ENCODE assay signal across 10 cellular contexts in the genomic region with DNA sequence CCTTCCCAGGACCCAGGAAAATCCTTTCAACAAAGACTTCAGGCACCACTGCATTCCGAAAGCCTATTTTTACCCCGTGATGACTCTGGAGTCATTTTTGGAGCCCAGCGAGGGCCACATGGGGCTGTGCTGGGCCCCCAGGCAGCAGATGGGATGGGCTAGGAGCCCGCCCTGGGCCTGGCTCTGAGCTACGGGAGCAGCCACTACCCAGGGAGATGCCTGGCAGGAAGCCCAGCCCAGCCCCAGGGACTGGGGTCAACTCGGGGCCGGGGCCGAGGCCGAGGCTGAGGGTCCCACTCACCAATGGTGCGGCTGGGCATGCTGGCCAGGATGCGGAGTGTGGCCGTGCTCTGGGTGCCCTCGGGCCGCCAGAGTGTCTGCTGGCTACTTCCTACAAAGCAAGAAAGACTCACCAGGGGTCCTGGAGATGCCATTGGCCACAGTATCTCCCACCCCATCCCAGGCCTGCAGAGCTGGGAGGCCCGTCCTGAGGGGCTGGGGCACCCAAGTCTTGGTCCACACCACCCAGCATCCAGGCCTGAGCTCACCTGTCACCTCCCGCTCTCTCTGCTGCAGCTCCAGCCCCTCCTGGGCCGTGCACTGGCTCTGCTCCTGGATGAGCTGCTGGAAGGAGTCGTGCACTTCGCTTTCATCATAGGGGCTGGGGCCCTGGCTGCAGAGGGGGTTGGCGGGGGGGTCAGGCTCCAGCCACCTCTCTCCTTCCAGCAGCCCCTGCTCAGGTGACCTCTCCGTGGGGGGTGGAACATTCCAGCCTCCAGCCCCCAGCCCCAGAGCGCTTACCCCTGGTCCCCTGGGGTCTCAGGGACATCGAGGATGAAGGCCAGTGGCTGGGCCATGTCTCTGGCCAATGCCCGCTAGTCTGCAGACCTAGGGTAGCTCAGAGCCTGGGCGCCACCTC. TPM values are rescaled to one million over a fixed set of nuclear protein-coding genes. Genes with fewer than 3 reads are reported as not detected.
A peak's percentile ranks its signal among the peaks of the same experiment; 100 is the strongest.
DNase-seq lines count a peak whose midpoint lies in the region; ATAC-seq, FAIRE-seq and TF ChIP-seq lines count a peak whose summit lies in the region.
"Had no signal": no experiment of that assay in that cellular context is flagged by ENCODE, and none has a peak within 500 bp of the region (broad histone marks: within the 10 kb centered on the region; RNA-seq: fewer than 3 reads in every experiment).

No MANE protein-coding gene starts in this region.

- no peaks in the 10 kb centered on the region; the same call in 1 of the 2 replicates for H4K20me1 ChIP-seq in K562 (replicated peaks; ENCODE audit: control insufficient read depth, insufficient read depth, low read length)

- no peak for TF ChIP-seq POLR2A in K562 (conservative IDR thresholded peaks at IDR 0.05)

- whole genome bisulfite sequencing in K562 (ENCODE audit: insufficient coverage, low coverage, missing lambda C conversion rate) = 87% methylated on average over 19 of the region's 25 CpGs

- no peaks in the 10 kb centered on the region for H3K9me3 ChIP-seq in CD4-positive, alpha-beta memory T cell (ENCODE audit: control insufficient read depth in 1 of 2, low read length in 2 of 2)
- H3K9me3 ChIP-seq in KOPT-K1 (ENCODE audit: insufficient read depth, low read length, poor library complexity, severe bottlenecking) (no peaks in the 10 kb centered on the region), K562 (replicated peaks; ENCODE audit: control insufficient read depth, insufficient read depth, low read depth, low read length) (no peaks in the 10 kb centered on the region)

- DNase-seq in CD4-positive, alpha-beta memory T cell = peak in 1 of 5 donors; percentile 33
- peak in 1 of 4 experiments; percentile 10 for DNase-seq in K562 (ENCODE audit: extremely low read depth in 1 of 4, low spot score in 3 of 4)

- peaks cover 28 to 88% (median 48%) of the 10 kb centered on the region in 4 donors for H3K4me1 Mint-ChIP-seq in CD4-positive, alpha-beta memory T cell
- peaks cover 27% of the 10 kb centered on the region for H3K4me1 Mint-ChIP-seq in nephron

- no peaks in the 10 kb centered on the region for H3K9me1 ChIP-seq in K562 (ENCODE audit: control insufficient read depth, insufficient read depth, low read length)

- BruUV-seq in K562 (replicated peaks; lab: Mats Ljungman, UMichigan) = no TSS peak

- peaks cover 32 to 62% of the 10 kb centered on the region in 2 donors for H3K36me3 Mint-ChIP-seq in CD4-positive, alpha-beta memory T cell
- H3K36me3 Mint-ChIP-seq in nephron (ENCODE audit: low read depth) = peaks cover 12% of the 10 kb centered on the region

- peaks cover 89% of the 10 kb centered on the region for H3K79me2 ChIP-seq in K562 (ENCODE audit: control insufficient read depth, insufficient read depth, low read length)

- H3K4me3 Mint-ChIP-seq in CD4-positive, alpha-beta memory T cell = peak overlapping the region; percentile 90 to 98 (median 95)
- H3K4me3 Mint-ChIP-seq in nephron = peak overlapping the region in 1 of 3 experiments; percentile 63

- H3K36me3 ChIP-seq in CD4-positive, alpha-beta memory T cell (ENCODE audit: insufficient read depth, low read length) = peaks cover 43% of the 10 kb centered on the region
- H3K36me3 ChIP-seq in KOPT-K1 (ENCODE audit: insufficient read depth, low read length) = peaks cover 36% of the 10 kb centered on the region
- H3K36me3 ChIP-seq in K562 (ENCODE audit: control insufficient read depth, insufficient read depth, low read length) = peaks cover 59% of the 10 kb centered on the region

- TF ChIP-seq EP300 in K562 (IDR thresholded peaks at IDR 0.05; ENCODE audit: low read length) = no peak

- H3K4me1 ChIP-seq in CD4-positive, alpha-beta memory T cell (ENCODE audit: insufficient read depth, low read length) = peaks cover 76% of the 10 kb centered on the region
- H3K4me1 ChIP-seq in K562 (replicated peaks in 1 of 2; ENCODE audit: control insufficient read depth in 2 of 2, insufficient read depth in 2 of 2, low read length in 2 of 2) = peaks cover 29 to 85% of the 10 kb centered on the region in 2 experiments

- H3K9me3 Mint-ChIP-seq in CD4-positive, alpha-beta memory T cell = peaks cover 0 to 9% (median 0%) of the 10 kb centered on the region in 8 donors
- H3K9me3 Mint-ChIP-seq in nephron = no peaks in the 10 kb centered on the region

- ATAC-seq in K562 (no peak), GM18909 (IDR thresholded peaks at IDR 0.05; ENCODE audit: poor library complexity, unreplicated experiment) (no peak), HG02623 (IDR thresholded peaks at IDR 0.05; ENCODE audit: unreplicated experiment) (no peak), GM19035 (IDR thresholded peaks at IDR 0.05; ENCODE audit: unreplicated experiment) (no peak), GM21619 (IDR thresholded peaks at IDR 0.05; ENCODE audit: unreplicated experiment) (no peak)

- peak overlapping the region; percentile 81 for H3K27ac ChIP-seq in CD4-positive, alpha-beta memory T cell (ENCODE audit: low read depth, low read length)
- H3K27ac ChIP-seq in KOPT-K1 (ENCODE audit: low read depth, low read length, poor library complexity, severe bottlenecking) (peak overlapping the region; percentile 97), K562 (ENCODE audit: extremely low read depth, low read depth, low read length) (peak overlapping the region; percentile 81)

- peak overlapping the region; percentile 72 to 95 (median 84) for H3K27ac Mint-ChIP-seq in CD4-positive, alpha-beta memory T cell
- H3K27ac Mint-ChIP-seq in nephron = peak overlapping the region in 2 of 3 experiments; percentile 20 to 25

- H3K4me3 ChIP-seq in CD4-positive, alpha-beta memory T cell (ENCODE audit: low read length in 2 of 2) = peak overlapping the region; percentile 78 to 97
- peak overlapping the region; percentile 98; the same call in 1 of the 2 replicates for H3K4me3 ChIP-seq in K562

- peak overlapping the region; percentile 82 to 95; a peak in 3 of 4 replicates for H3K9ac ChIP-seq in K562 (ENCODE audit: insufficient read depth in 1 of 2, low read depth in 2 of 2, low read length in 2 of 2)

- CTCF ChIA-PET in CD4-positive, alpha-beta memory T cell (lab: Charles Lee; ENCODE audit: partially characterized antibody) = interaction anchor here (1.1 to 11.0 kb wide), 4 partner anchors 10 to 50 kb away, joined by 3 to 121 read pairs (median 16); no protein-coding TSS in a partner anchor
- CTCF ChIA-PET in K562 (lab: Yijun Ruan, JAX; ENCODE audit: low intra/inter-chr PET ratio) = no interaction called here

- in situ Hi-C loops in K562 (cut with MboI) = no loop called here

- peak overlapping the region; percentile 81 for H3K4me2 ChIP-seq in K562 (ENCODE audit: insufficient read depth, low read length)

- POLR2A ChIA-PET in CD4-positive, alpha-beta memory T cell (lab: Charles Lee; ENCODE audit: partially characterized antibody) = interaction anchor here (0.6 to 26.7 kb wide), 15 partner anchors 2 to 681 kb away, joined by 3 to 1172 read pairs (median 5); a partner anchor contains a TSS
- POLR2A ChIA-PET in K562 (lab: Yijun Ruan, JAX) = interaction anchor here (0.7 to 2.2 kb wide), 4 partner anchors 9 to 948 kb away, joined by 3 to 14 read pairs (median 6); a partner anchor contains a TSS

- intact Hi-C loops in CD4-positive, alpha-beta memory T cell (cut with micrococcal nuclease) = loop anchor here (5.0 kb wide), 1 partner anchor 674 kb away; no protein-coding TSS in a partner anchor
- intact Hi-C loops in K562 (cut with micrococcal nuclease) = loop anchor here (5.0 kb wide), 1 partner anchor 41 kb away; a partner anchor contains a TSS

- no peaks in the 10 kb centered on the region for H3K27me3 Mint-ChIP-seq in CD4-positive, alpha-beta memory T cell
- H3K27me3 Mint-ChIP-seq in nephron (ENCODE audit: low read depth) = peaks cover 14% of the 10 kb centered on the region

- no peak for TF ChIP-seq RAD21 in K562 (CRISPR knock-in tag; conservative IDR thresholded peaks at IDR 0.05 in 1 of 2, IDR thresholded peaks at IDR 0.05 in 1 of 2)

- H3K27me3 ChIP-seq in CD4-positive, alpha-beta memory T cell (ENCODE audit: insufficient read depth, low read length) = no peaks in the 10 kb centered on the region
- no peaks in the 10 kb centered on the region for H3K27me3 ChIP-seq in K562 (ENCODE audit: control insufficient read depth in 2 of 2, insufficient read depth in 2 of 2, low read length in 2 of 2)

- TF ChIP-seq CTCF in K562 (IDR thresholded peaks at IDR 0.05 in 2 of 3, conservative IDR thresholded peaks at IDR 0.05 in 1 of 3; ENCODE audit: insufficient read depth in 2 of 3, low read depth in 1 of 3, low read length in 3 of 3) (no peak), nephron (IDR thresholded peaks at IDR 0.05; ENCODE audit: unreplicated experiment in 3 of 3) (no peak)

- FAIRE-seq in K562 (lab: Jason Lieb, UNC) = no peak
- FAIRE-seq: astrocyte had no signal

- H2AFZ ChIP-seq in K562 (ENCODE audit: low read depth, low read length) = no peak overlapping the region

RNA-seq across cellular contexts. Expression of a gene that starts 2.3 kb away (rescaled TPM):
- 100 to 1,000 TPM; 697 to 702 TPM for total RNA-seq in CD4-positive, alpha-beta memory T cell
- polyA plus RNA-seq in CD4-positive, alpha-beta memory T cell = 100 to 1,000 TPM; 258 to 300 TPM
- total RNA-seq in K562 (2011; cell fraction: chromatin; rRNA removed; ENCODE audit: low replicate concordance) = 470 and 1,385 TPM in 2 replicates
- total RNA-seq in K562 (2011; cell fraction: nucleolus; rRNA removed) = 924 and 982 TPM in 2 replicates
- total RNA-seq in K562 (2011; cell fraction: nucleoplasm; rRNA removed) = 574 and 584 TPM in 2 replicates
- total RNA-seq in K562 (2014; rRNA removed) (183 and 200 TPM in 2 replicates), K562 (2014; rRNA removed; fragmentation: Illumina TruSeq; extraction: Trizol) (30.2 and 33.0 TPM in 2 replicates), K562 (2015; rRNA removed; fragmentation: Illumina TruSeq; extraction: Trizol) (64.8 and 66.9 TPM in 2 replicates), K562 (2021) (304 and 351 TPM in 2 replicates)
- polyA plus RNA-seq in K562 (2011; rRNA removed) (66.9 and 116 TPM in 2 replicates), K562 (2014; fragmentation: Illumina TruSeq; extraction: Trizol) (36.6 and 87.5 TPM in 2 replicates), K562 (2014; fragmentation: Nextera tagmentation; extraction: Ambion mirVana) (1 to 10 TPM; 4.1 to 8.2 TPM), K562 (2014; rRNA removed) (201 and 246 TPM in 2 replicates)
- polyA plus RNA-seq in K562 (2011; cell fraction: cytosol; rRNA removed) = 66.0 and 200 TPM in 2 replicates
- polyA plus RNA-seq in K562 (2011; cell fraction: nucleus; rRNA removed) = 537 and 1,067 TPM in 2 replicates
- polyA plus RNA-seq in K562 (2012) = 156 and 191 TPM in 2 replicates
- 21.1 and 34.2 TPM in 2 replicates for polyA minus RNA-seq in K562 (2011; rRNA and poly(A)+ RNA removed)
- 97.7 and 104 TPM in 2 replicates for polyA minus RNA-seq in K562 (2011; cell fraction: cytosol; rRNA and poly(A)+ RNA removed)
- 176 and 224 TPM in 2 replicates for polyA minus RNA-seq in K562 (2011; cell fraction: nucleus; rRNA and poly(A)+ RNA removed)

RNA-seq across cellular contexts. Expression of a gene that starts 4.3 kb away (rescaled TPM):
- 100 to 1,000 TPM; 424 to 430 TPM for total RNA-seq in CD4-positive, alpha-beta memory T cell
- polyA plus RNA-seq in CD4-positive, alpha-beta memory T cell = 100 to 1,000 TPM in 1 of 2 donors, 10 to 100 TPM in 1; 77.7 to 172 TPM
- 23.0 and 64.6 TPM in 2 replicates for total RNA-seq in K562 (2011; cell fraction: chromatin; rRNA removed; ENCODE audit: low replicate concordance)
- 33.3 and 43.0 TPM in 2 replicates for total RNA-seq in K562 (2011; cell fraction: nucleolus; rRNA removed)
- 24.9 and 26.8 TPM in 2 replicates for total RNA-seq in K562 (2011; cell fraction: nucleoplasm; rRNA removed)
- 4.8 TPM in 2 replicates for total RNA-seq in K562 (2014; rRNA removed)
- total RNA-seq in K562 (2014; rRNA removed; fragmentation: Illumina TruSeq; extraction: Trizol) = 1.0 and 1.3 TPM in 2 replicates
- total RNA-seq in K562 (2015; rRNA removed; fragmentation: Illumina TruSeq; extraction: Trizol) = 1.3 TPM in 2 replicates
- 8.3 and 10.3 TPM in 2 replicates for total RNA-seq in K562 (2021)
- 3.5 and 6.1 TPM in 2 replicates for polyA plus RNA-seq in K562 (2011; rRNA removed)
- polyA plus RNA-seq in K562 (2011; cell fraction: cytosol; rRNA removed) = 1.9 and 10.1 TPM in 2 replicates
- 15.8 and 47.9 TPM in 2 replicates for polyA plus RNA-seq in K562 (2011; cell fraction: nucleus; rRNA removed)
- 7.4 and 8.2 TPM in 2 replicates for polyA plus RNA-seq in K562 (2012)
- 2.8 and 5.7 TPM in 2 replicates for polyA plus RNA-seq in K562 (2014; fragmentation: Illumina TruSeq; extraction: Trizol)
- polyA plus RNA-seq in K562 (2014; fragmentation: Nextera tagmentation; extraction: Ambion mirVana) = under 1 TPM; 0.13 to 0.21 TPM
- polyA plus RNA-seq in K562 (2014; rRNA removed) = 4.1 and 10.9 TPM in 2 replicates
- 2.4 and 2.5 TPM in 2 replicates for polyA minus RNA-seq in K562 (2011; rRNA and poly(A)+ RNA removed)
- 2.2 and 4.6 TPM in 2 replicates for polyA minus RNA-seq in K562 (2011; cell fraction: cytosol; rRNA and poly(A)+ RNA removed)
- 9.6 and 12.8 TPM in 2 replicates for polyA minus RNA-seq in K562 (2011; cell fraction: nucleus; rRNA and poly(A)+ RNA removed)
- total RNA-seq: M059J had no signal

RNA-seq across cellular contexts. Expression of a gene that starts 19.9 kb away (rescaled TPM):
- not detected for total RNA-seq in CD4-positive, alpha-beta memory T cell
- polyA plus RNA-seq in CD4-positive, alpha-beta memory T cell = not detected
- 66.4 and 86.5 TPM in 2 replicates for total RNA-seq in K562 (2011; cell fraction: chromatin; rRNA removed; ENCODE audit: low replicate concordance)
- 51.9 and 66.7 TPM in 2 replicates for total RNA-seq in K562 (2011; cell fraction: nucleolus; rRNA removed)
- 36.2 and 47.7 TPM in 2 replicates for total RNA-seq in K562 (2011; cell fraction: nucleoplasm; rRNA removed)
- total RNA-seq in K562 (2014; rRNA removed) = 16.8 and 17.3 TPM in 2 replicates
- total RNA-seq in K562 (2014; rRNA removed; fragmentation: Illumina TruSeq; extraction: Trizol) = 7.1 and 7.5 TPM in 2 replicates
- 4.0 and 5.8 TPM in 2 replicates for total RNA-seq in K562 (2015; rRNA removed; fragmentation: Illumina TruSeq; extraction: Trizol)
- total RNA-seq in K562 (2021) = 16.4 and 18.9 TPM in 2 replicates
- polyA plus RNA-seq in K562 (2011; rRNA removed) = 15.9 and 16.2 TPM in 2 replicates
- 11.8 and 31.5 TPM in 2 replicates for polyA plus RNA-seq in K562 (2011; cell fraction: cytosol; rRNA removed)
- polyA plus RNA-seq in K562 (2011; cell fraction: nucleus; rRNA removed) = 30.9 and 68.9 TPM in 2 replicates
- 4.7 and 6.4 TPM in 2 replicates for polyA plus RNA-seq in K562 (2012)
- polyA plus RNA-seq in K562 (2014; fragmentation: Illumina TruSeq; extraction: Trizol) = 14.3 and 20.0 TPM in 2 replicates
- 1 to 10 TPM; 4.1 to 7.7 TPM for polyA plus RNA-seq in K562 (2014; fragmentation: Nextera tagmentation; extraction: Ambion mirVana)
- polyA plus RNA-seq in K562 (2014; rRNA removed) = 16.4 and 19.9 TPM in 2 replicates
- 2.7 and 10.0 TPM in 2 replicates for polyA minus RNA-seq in K562 (2011; rRNA and poly(A)+ RNA removed)
- polyA minus RNA-seq in K562 (2011; cell fraction: cytosol; rRNA and poly(A)+ RNA removed) = 6.5 and 11.1 TPM in 2 replicates
- polyA minus RNA-seq in K562 (2011; cell fraction: nucleus; rRNA and poly(A)+ RNA removed) = 5.6 and 11.8 TPM in 2 replicates
- total RNA-seq: astrocyte, M059J had no signal

RNA-seq across cellular contexts. Expression of a gene that starts 42.1 kb away (rescaled TPM):
- 10 to 100 TPM; 60.3 to 61.6 TPM for total RNA-seq in CD4-positive, alpha-beta memory T cell
- 100 to 1,000 TPM; 144 to 234 TPM for polyA plus RNA-seq in CD4-positive, alpha-beta memory T cell
- total RNA-seq in K562 (2011; cell fraction: chromatin; rRNA removed; ENCODE audit: low replicate concordance) = 68.6 and 254 TPM in 2 replicates
- 327 and 339 TPM in 2 replicates for total RNA-seq in K562 (2011; cell fraction: nucleolus; rRNA removed)
- 222 and 253 TPM in 2 replicates for total RNA-seq in K562 (2011; cell fraction: nucleoplasm; rRNA removed)
- total RNA-seq in K562 (2014; rRNA removed) = 87.8 and 120 TPM in 2 replicates
- 29.7 and 44.9 TPM in 2 replicates for total RNA-seq in K562 (2014; rRNA removed; fragmentation: Illumina TruSeq; extraction: Trizol)
- 68.0 and 68.2 TPM in 2 replicates for total RNA-seq in K562 (2015; rRNA removed; fragmentation: Illumina TruSeq; extraction: Trizol)
- total RNA-seq in K562 (2021) = 173 and 185 TPM in 2 replicates
- polyA plus RNA-seq in K562 (2011; rRNA removed) = 159 and 208 TPM in 2 replicates
- 393 and 921 TPM in 2 replicates for polyA plus RNA-seq in K562 (2011; cell fraction: cytosol; rRNA removed)
- polyA plus RNA-seq in K562 (2011; cell fraction: nucleus; rRNA removed) = 163 and 222 TPM in 2 replicates
- 104 and 149 TPM in 2 replicates for polyA plus RNA-seq in K562 (2012)
- 167 and 172 TPM in 2 replicates for polyA plus RNA-seq in K562 (2014; fragmentation: Illumina TruSeq; extraction: Trizol)
- 1 to 10 TPM; 1.4 to 7.6 TPM for polyA plus RNA-seq in K562 (2014; fragmentation: Nextera tagmentation; extraction: Ambion mirVana)
- polyA plus RNA-seq in K562 (2014; rRNA removed) = 140 and 156 TPM in 2 replicates
- 64.8 and 150 TPM in 2 replicates for polyA minus RNA-seq in K562 (2011; rRNA and poly(A)+ RNA removed)
- polyA minus RNA-seq in K562 (2011; cell fraction: cytosol; rRNA and poly(A)+ RNA removed) = 129 and 147 TPM in 2 replicates
- polyA minus RNA-seq in K562 (2011; cell fraction: nucleus; rRNA and poly(A)+ RNA removed) = 33.9 and 38.4 TPM in 2 replicates

Comparison
In these comparisons a context has a peak if more than half of its experiments do, and no peak if none do; other contexts are left out.
1. RNA of a gene that starts 4.3 kb away (total RNA-seq): 424 to 430 TPM in CD4-positive, alpha-beta memory T cell; 1.0 to 64.6 TPM in K562; every median in the first group is over 4 times any median in the second.
2. RNA of a gene that starts 19.9 kb away (total RNA-seq): 4.0 to 86.5 TPM in K562; not detected in CD4-positive, alpha-beta memory T cell; every median in the first group is over 4 times any median in the second.
3. Peak in every context shown above with its lines, with median percentiles within 50 percentile points of each other: H3K27ac ChIP-seq.